ENCODE assay signal across 20 cellular contexts in the genomic region with DNA sequence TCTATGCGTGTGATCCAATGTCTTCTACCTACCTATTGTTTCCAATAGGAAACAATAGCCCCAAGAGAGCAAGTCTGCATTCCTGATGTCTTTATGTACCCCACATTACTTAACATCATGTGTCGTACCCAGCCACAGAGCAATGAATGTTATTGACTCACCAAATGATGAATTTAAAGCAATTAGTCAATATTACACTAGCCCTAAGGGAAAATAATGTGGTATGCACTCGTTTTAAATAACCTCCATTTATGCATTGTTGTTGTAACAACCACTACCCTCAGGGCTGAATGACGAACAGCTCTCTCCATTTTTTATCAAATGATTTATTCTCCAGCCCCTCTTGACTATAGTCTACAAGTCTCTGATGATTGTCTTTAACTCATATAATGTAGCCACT.
"Had no signal": no experiment of that assay in that cellular context is flagged by ENCODE, and none has a peak within 500 bp of the region (broad histone marks: within the 10 kb centered on the region; RNA-seq: fewer than 3 reads in every experiment).

No MANE protein-coding gene starts in this region.

- H3K9me3 ChIP-seq: neutrophil, transverse colon, vagina had no signal

- H3K4me3 ChIP-seq: cardiac muscle cell, transverse colon, vagina had no signal

- ATAC-seq: activated CD4-positive, CD25-positive, alpha-beta regulatory T cell treated with anti-CD3 and anti-CD28 coated beads, Interleukin-2, amount 50 U/mL, for 24 hours; activated naive CD8-positive, alpha-beta T cell treated with anti-CD3 and anti-CD28 coated beads, Interleukin-2, amount 50 U/mL, for 24 hours; left ventricle myocardium superior; naive thymus-derived CD8-positive, alpha-beta T cell had no signal

- H3K27me3 ChIP-seq: cardiac muscle cell, neutrophil, transverse colon, vagina had no signal

- H3K27ac ChIP-seq: cardiac muscle cell, neutrophil, transverse colon, vagina had no signal

- DNase-seq: activated CD4-positive, alpha-beta T cell treated with anti-CD3 and anti-CD28 coated beads, Interleukin-2, amount 50 U/mL, for 1 hour; activated CD8-positive, alpha-beta memory T cell treated with anti-CD3 and anti-CD28 coated beads for 24 hours; activated naive CD4-positive, alpha-beta T cell treated with anti-CD3 and anti-CD28 coated beads for 36 hours; activated naive CD8-positive, alpha-beta T cell treated with anti-CD3 and anti-CD28 coated beads, Interleukin-2, amount 50 U/mL, for 24 hours; aorta; erythroblast; hippocampal formation; kidney; left ventricle myocardium superior; mesenchymal stem cell; naive thymus-derived CD8-positive, alpha-beta T cell; retina; stimulated activated CD4-positive, alpha-beta T cell treated with anti-CD3 and anti-CD28 coated beads, Interleukin-4, amount 100 ng/mL, for 4 hours; stimulated activated CD8-positive, alpha-beta memory T cell treated with anti-CD3 and anti-CD28 coated beads, Interleukin-4, amount 100 ng/mL, for 48 hours; stimulated activated naive CD4-positive, alpha-beta T cell treated with Interleukin-2 at 50 U/mL for 16 hours; transverse colon had no signal

- H3K36me3 ChIP-seq: cardiac muscle cell, neutrophil, transverse colon, vagina had no signal

- H3K4me1 ChIP-seq: transverse colon, vagina had no signal
